Comparison of ENCODE assay signal across 8 cellular contexts in the genomic region with DNA sequence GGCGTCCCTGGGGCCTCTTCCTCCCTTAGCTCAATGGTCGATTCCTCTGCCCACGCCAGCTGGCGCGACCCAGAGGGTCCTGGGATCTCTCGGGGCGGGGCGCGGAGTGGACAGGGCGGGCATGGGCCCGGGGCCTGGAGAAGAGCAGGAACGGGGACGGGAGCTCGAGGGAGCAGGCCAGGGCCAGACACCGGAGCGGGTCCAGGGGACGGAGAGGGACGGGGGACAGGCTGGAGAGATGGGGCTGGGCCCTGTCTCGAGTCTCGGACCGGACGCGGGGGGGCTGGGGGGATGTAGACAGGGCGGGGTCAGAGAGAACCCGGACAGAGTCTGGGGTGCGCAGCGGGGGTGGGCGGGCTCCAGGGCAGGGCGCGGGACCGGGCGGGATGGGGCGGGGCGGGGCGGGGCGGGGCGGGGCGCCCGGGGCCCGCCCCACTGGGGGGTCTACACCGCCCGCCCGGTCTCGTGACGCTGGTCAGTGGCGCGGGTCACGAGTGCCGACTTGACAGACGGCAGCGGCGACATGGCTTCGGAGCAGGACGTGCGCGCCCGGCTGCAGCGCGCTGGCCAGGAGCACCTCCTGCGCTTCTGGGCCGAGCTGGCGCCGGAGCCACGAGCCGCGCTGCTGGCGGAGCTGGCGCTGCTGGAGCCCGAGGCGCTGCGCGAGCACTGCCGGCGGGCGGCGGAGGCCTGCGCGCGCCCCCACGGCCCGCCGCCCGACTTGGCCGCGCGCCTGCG. TPM values are rescaled to one million over a fixed set of nuclear protein-coding genes. Genes with fewer than 3 reads are reported as not detected.
DNase-seq lines count a peak whose midpoint lies in the region; ATAC-seq and TF ChIP-seq lines count a peak whose summit lies in the region.

A gene with protein sequence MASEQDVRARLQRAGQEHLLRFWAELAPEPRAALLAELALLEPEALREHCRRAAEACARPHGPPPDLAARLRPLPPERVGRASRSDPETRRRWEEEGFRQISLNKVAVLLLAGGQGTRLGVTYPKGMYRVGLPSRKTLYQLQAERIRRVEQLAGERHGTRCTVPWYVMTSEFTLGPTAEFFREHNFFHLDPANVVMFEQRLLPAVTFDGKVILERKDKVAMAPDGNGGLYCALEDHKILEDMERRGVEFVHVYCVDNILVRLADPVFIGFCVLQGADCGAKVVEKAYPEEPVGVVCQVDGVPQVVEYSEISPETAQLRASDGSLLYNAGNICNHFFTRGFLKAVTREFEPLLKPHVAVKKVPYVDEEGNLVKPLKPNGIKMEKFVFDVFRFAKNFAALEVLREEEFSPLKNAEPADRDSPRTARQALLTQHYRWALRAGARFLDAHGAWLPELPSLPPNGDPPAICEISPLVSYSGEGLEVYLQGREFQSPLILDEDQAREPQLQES (plus strand): TSS at position 508 of the 738 bp plus-strand sequence. CDS start 16 bp downstream, at position 524.

- H3K4me1 ChIP-seq in HEK293 (ENCODE audit: control insufficient read depth, insufficient read depth, low read length) (no peaks in the 10 kb centered on the region; the same call in 1 of the 2 replicates), tibial artery (peaks cover 4 to 30% (median 22%) of the 10 kb centered on the region in 4 donors)
- peaks cover 6 to 8% of the 10 kb centered on the region in 2 donors for H3K4me1 ChIP-seq in naive thymus-derived CD4-positive, alpha-beta T cell (ENCODE audit: control insufficient read depth in 2 of 2, insufficient read depth in 2 of 2, low read length in 2 of 2)

- POLR2A ChIA-PET in HEK293 (lab: Yijun Ruan, JAX), result interaction anchor here (1.0 to 2.3 kb wide), 5 partner anchors 9 to 164 kb away, joined by 3 to 21 read pairs (median 6); a partner anchor contains a TSS
- POLR2A ChIA-PET in naive thymus-derived CD4-positive, alpha-beta T cell (lab: Charles Lee), result interaction anchor here (1.2 to 3.0 kb wide), 4 partner anchors 9 to 53 kb away, joined by 4 to 18 read pairs (median 10); a partner anchor contains a TSS

- no peak for TF ChIP-seq CTCF in GM06990 (IDR thresholded peaks at IDR 0.05; ENCODE audit: insufficient read depth, low read length, poor library complexity, severe bottlenecking)
- no peak for TF ChIP-seq CTCF in HEK293 (tag by site-specific recombination; IDR thresholded peaks at IDR 0.05)
- TF ChIP-seq CTCF in fibroblast of pulmonary artery (IDR thresholded peaks at IDR 0.05; ENCODE audit: low read length, missing control alignments), result no peak
- TF ChIP-seq CTCF in tibial artery (IDR thresholded peaks at IDR 0.05), result no peak

- no peaks in the 10 kb centered on the region for H3K27me3 ChIP-seq in GM06990 (replicated peaks; ENCODE audit: control insufficient read depth, insufficient read depth, low read length)
- H3K27me3 ChIP-seq in naive thymus-derived CD4-positive, alpha-beta T cell (ENCODE audit: control insufficient read depth in 2 of 2, insufficient read depth in 2 of 2, low read length in 2 of 2), result no peaks in the 10 kb centered on the region
- H3K27me3 ChIP-seq in tibial artery, result peaks cover 0 to 31% of the 10 kb centered on the region in 2 donors

- H3K4me1 Mint-ChIP-seq in activated T-helper 17 cell treated with anti-CD3 and anti-CD28 coated beads, Interleukin-2, amount 50 U/mL, for 72 hours, result no peaks in the 10 kb centered on the region
- H3K4me1 Mint-ChIP-seq in naive thymus-derived CD4-positive, alpha-beta T cell, result peaks cover 0 to 16% (median 0%) of the 10 kb centered on the region in 7 donors

- ATAC-seq in activated T-helper 17 cell treated with anti-CD3 and anti-CD28 coated beads, Interleukin-2, amount 50 U/mL, for 72 hours (replicated peaks), result peak; percentile 86
- ATAC-seq in naive thymus-derived CD4-positive, alpha-beta T cell, result peak; percentile 81

- no peaks in the 10 kb centered on the region for H3K27me3 Mint-ChIP-seq in activated T-helper 17 cell treated with anti-CD3 and anti-CD28 coated beads, Interleukin-2, amount 50 U/mL, for 72 hours
- no peaks in the 10 kb centered on the region for H3K27me3 Mint-ChIP-seq in naive thymus-derived CD4-positive, alpha-beta T cell

- intact Hi-C loops in naive thymus-derived CD4-positive, alpha-beta T cell (cut with micrococcal nuclease), result loop anchor here (1.0 kb wide), 3 partner anchors 9 to 18 kb away; a partner anchor contains a TSS
- intact Hi-C loops in tibial artery (cut with DNase I; ENCODE audit: low total_unique reads), result loop anchor here (5.0 kb wide), 1 partner anchor 35 kb away; no protein-coding TSS in a partner anchor

- H3K27ac ChIP-seq in HEK293 (ENCODE audit: extremely low read depth, low read depth, low read length) (peak within 1 kb of the TSS; percentile 46; the same call in 1 of the 2 replicates), tibial artery (peak within 1 kb of the TSS; percentile 52 to 63)
- peak within 1 kb of the TSS; percentile 70 for H3K27ac ChIP-seq in naive thymus-derived CD4-positive, alpha-beta T cell (ENCODE audit: low read depth, low read length)

- H3K36me3 ChIP-seq in GM06990 (ENCODE audit: control insufficient read depth, insufficient read depth, low read length) (peaks cover 14% of the 10 kb centered on the region), HEK293 (ENCODE audit: control insufficient read depth in 2 of 2, insufficient read depth in 1 of 2, low read length in 2 of 2) (peaks cover 0 to 34% of the 10 kb centered on the region in 2 experiments; a peak in 1 of 3 replicates), tibial artery (peaks cover 0 to 32% (median 28%) of the 10 kb centered on the region in 3 donors)
- H3K36me3 ChIP-seq in naive thymus-derived CD4-positive, alpha-beta T cell (ENCODE audit: control insufficient read depth in 2 of 3, insufficient read depth in 3 of 3, low read length in 3 of 3), result peaks cover 0 to 18% (median 0%) of the 10 kb centered on the region in 3 experiments

- CTCF ChIA-PET in HEK293 (lab: Yijun Ruan, JAX), result interaction anchor here (0.6 to 2.6 kb wide), 5 partner anchors 9 to 191 kb away, joined by 3 to 16 read pairs (median 9); a partner anchor contains a TSS
- CTCF ChIA-PET in naive thymus-derived CD4-positive, alpha-beta T cell (lab: Charles Lee), result interaction anchor here (0.5 to 0.7 kb wide), 2 partner anchors 13 to 125 kb away, joined by 3 read pairs; no protein-coding TSS in a partner anchor

- H3K4me3 Mint-ChIP-seq in activated T-helper 17 cell treated with anti-CD3 and anti-CD28 coated beads, Interleukin-2, amount 50 U/mL, for 72 hours, result peak within 1 kb of the TSS; percentile 61
- H3K4me3 Mint-ChIP-seq in naive thymus-derived CD4-positive, alpha-beta T cell, result peak within 1 kb of the TSS; percentile 53 to 83 (median 75)

- H3K4me3 ChIP-seq in GM06990 (replicated peaks; ENCODE audit: low read depth, low read length) (peak within 1 kb of the TSS; percentile 73), HEK293 (ENCODE audit: low read depth, low read length) (peak within 1 kb of the TSS; percentile 43), fibroblast of pulmonary artery (replicated peaks; ENCODE audit: low read depth, low read length) (peak within 1 kb of the TSS; percentile 72), tibial artery (peak within 1 kb of the TSS; percentile 54 to 65)
- peak within 1 kb of the TSS; percentile 47 for H3K4me3 ChIP-seq in naive thymus-derived CD4-positive, alpha-beta T cell (ENCODE audit: low read length)

- H3K9me3 Mint-ChIP-seq in activated T-helper 17 cell treated with anti-CD3 and anti-CD28 coated beads, Interleukin-2, amount 50 U/mL, for 72 hours, result no peaks in the 10 kb centered on the region
- no peaks in the 10 kb centered on the region for H3K9me3 Mint-ChIP-seq in naive thymus-derived CD4-positive, alpha-beta T cell

- peaks cover 29% of the 10 kb centered on the region for H3K36me3 Mint-ChIP-seq in activated T-helper 17 cell treated with anti-CD3 and anti-CD28 coated beads, Interleukin-2, amount 50 U/mL, for 72 hours (ENCODE audit: low read depth)
- peaks cover 0 to 4% (median 0%) of the 10 kb centered on the region in 5 donors for H3K36me3 Mint-ChIP-seq in naive thymus-derived CD4-positive, alpha-beta T cell

- H3K9me3 ChIP-seq in HEK293 (ENCODE audit: control insufficient read depth, insufficient read depth, low read depth, low read length) (no peaks in the 10 kb centered on the region), tibial artery (no peaks in the 10 kb centered on the region)
- no peaks in the 10 kb centered on the region for H3K9me3 ChIP-seq in naive thymus-derived CD4-positive, alpha-beta T cell (ENCODE audit: control insufficient read depth in 2 of 3, low read length in 3 of 3)

- H3K27ac Mint-ChIP-seq in activated T-helper 17 cell treated with anti-CD3 and anti-CD28 coated beads, Interleukin-2, amount 50 U/mL, for 72 hours, result no peak within 1 kb of the TSS
- peak within 1 kb of the TSS in 3 of 9 donors; percentile 28 to 38 (median 30) for H3K27ac Mint-ChIP-seq in naive thymus-derived CD4-positive, alpha-beta T cell

- peak; percentile 77 for DNase-seq in GM06990 (ENCODE audit: extremely low read depth, insufficient read length)
- peak; percentile 67 to 82 for DNase-seq in NOMO-1 (lab: John Stamatoyannopoulos, UW; ENCODE audit: unreplicated experiment in 2 of 2)
- peak; percentile 58 for DNase-seq in fibroblast of pulmonary artery (ENCODE audit: low read depth)
- peak in 7 of 9 donors; percentile 29 to 71 (median 39) for DNase-seq in naive thymus-derived CD4-positive, alpha-beta T cell
- DNase-seq in tibial artery, result peak; percentile 87 to 88
- DNase-seq in NCI-H1436 treated with DMSO at 0.1 percent for 48 hours (lab: John Stamatoyannopoulos, UW), result no peak

TF ChIP-seq in HEK293, 187 proteins besides CTCF, POLR2A, EP300 and RAD21 (continues in another document):
- TF ChIP-seq ZNF121 (tag by site-specific recombination; IDR thresholded peaks at IDR 0.05) (no peak), KLF16 (tag by site-specific recombination; IDR thresholded peaks at IDR 0.05) (no peak), ZNF555 (tag by site-specific recombination; conservative IDR thresholded peaks at IDR 0.05) (no peak), SALL2 (tag by site-specific recombination; IDR thresholded peaks at IDR 0.05; ENCODE audit: borderline replicate concordance) (no peak), ZNF214 (tag by site-specific recombination; IDR thresholded peaks at IDR 0.05; ENCODE audit: borderline replicate concordance) (no peak)
- TF ChIP-seq, protein P1, sequence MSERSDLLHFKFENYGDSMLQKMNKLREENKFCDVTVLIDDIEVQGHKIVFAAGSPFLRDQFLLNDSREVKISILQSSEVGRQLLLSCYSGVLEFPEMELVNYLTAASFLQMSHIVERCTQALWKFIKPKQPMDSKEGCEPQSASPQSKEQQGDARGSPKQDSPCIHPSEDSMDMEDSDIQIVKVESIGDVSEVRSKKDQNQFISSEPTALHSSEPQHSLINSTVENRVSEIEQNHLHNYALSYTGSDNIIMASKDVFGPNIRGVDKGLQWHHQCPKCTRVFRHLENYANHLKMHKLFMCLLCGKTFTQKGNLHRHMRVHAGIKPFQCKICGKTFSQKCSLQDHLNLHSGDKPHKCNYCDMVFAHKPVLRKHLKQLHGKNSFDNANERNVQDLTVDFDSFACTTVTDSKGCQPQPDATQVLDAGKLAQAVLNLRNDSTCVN (tag by site-specific recombination; optimal IDR thresholded peaks at IDR 0.05), result peak; percentile 55

RNA-seq across cellular contexts. Expression of the gene that starts here (rescaled TPM):
- total RNA-seq in activated T-helper 17 cell treated with anti-CD3 and anti-CD28 coated beads, Interleukin-2, amount 50 U/mL, for 72 hours, result 10 to 100 TPM; 27.9 to 33.0 TPM
- 10 to 100 TPM; 11.6 to 27.6 (median 15.2) TPM for total RNA-seq in naive thymus-derived CD4-positive, alpha-beta T cell
- polyA plus RNA-seq in naive thymus-derived CD4-positive, alpha-beta T cell, result 1 to 10 TPM in 1 of 2 donors, under 1 TPM in 1; 0.71 to 1.4 TPM
